ENCODE assay signal across 8 cellular contexts in genomic region chr3:48232734-48233133, GRCh38. TPM values are rescaled to one million over a fixed set of nuclear protein-coding genes. Genes with fewer than 3 reads are reported as not detected.
DNase-seq lines count a peak whose midpoint lies in the region; ATAC-seq, FAIRE-seq and TF ChIP-seq lines count a peak whose summit lies in the region.

No MANE protein-coding gene starts in this region.

- no peaks in the 10 kb centered on the region for H3K9me3 ChIP-seq in thoracic aorta

- DNase-seq in Right ventricle myocardium inferior (ENCODE audit: missing footprints), result peak; percentile 85
- DNase-seq in cardiac septum (ENCODE audit: low spot score), result no peak
- DNase-seq in RCC 7860 (ENCODE audit: low spot score), result peak; percentile 32
- peak; percentile 13 for DNase-seq in activated T-helper 1 cell treated with Interleukin-2 at 50 U/mL for 16 hours (ENCODE audit: low read depth)
- peak; percentile 68 for DNase-seq in fibroblast of the aortic adventitia (ENCODE audit: low read depth)
- peak; percentile 49 for DNase-seq in omental fat pad (ENCODE audit: low spot score)
- DNase-seq in thoracic aorta (ENCODE audit: low spot score), result no peak

- no peaks in the 10 kb centered on the region for H3K27me3 ChIP-seq in thoracic aorta (replicated peaks; ENCODE audit: insufficient read depth)

- TF ChIP-seq CTCF in fibroblast of the aortic adventitia (IDR thresholded peaks at IDR 0.05; ENCODE audit: insufficient read depth, low read length) (peak; percentile 63), omental fat pad (IDR thresholded peaks at IDR 0.05) (no peak), thoracic aorta (IDR thresholded peaks at IDR 0.05) (peak; percentile 39)

- intact Hi-C loops in Right ventricle myocardium inferior (cut with DNase I), result no loop called here
- intact Hi-C loops in cardiac septum (cut with DNase I), result loop anchor here (5.0 kb wide), 1 partner anchor 205 kb away; no protein-coding TSS in a partner anchor

- TF ChIP-seq RAD21 in Ishikawa (IDR thresholded peaks at IDR 0.05; ENCODE audit: low read depth), result peak; percentile 80

- peak overlapping the region in 1 of 2 donors; percentile 52 for H3K27ac ChIP-seq in thoracic aorta

- peak; percentile 93 for ATAC-seq in Right ventricle myocardium inferior
- peak; percentile 75 for ATAC-seq in omental fat pad (ENCODE audit: low FRiP score)
- ATAC-seq in thoracic aorta (ENCODE audit: insufficient number of reproducible peaks, low FRiP score, low read depth), result no peak

- H3K4me1 ChIP-seq in thoracic aorta (ENCODE audit: control insufficient read depth in 1 of 2, low read depth in 2 of 2), result peaks cover 0 to 20% of the 10 kb centered on the region in 2 donors

- TF ChIP-seq EP300 in Ishikawa (IDR thresholded peaks at IDR 0.05; ENCODE audit: borderline replicate concordance), result no peak

- H3K4me3 ChIP-seq in fibroblast of the aortic adventitia (ENCODE audit: low read depth, low read length), result no peak overlapping the region
- peak overlapping the region; percentile 22 for H3K4me3 ChIP-seq in thoracic aorta

- FAIRE-seq in RCC 7860 (lab: Jason Lieb, UNC), result no peak

- no peaks in the 10 kb centered on the region for H3K36me3 ChIP-seq in thoracic aorta

TF ChIP-seq in Ishikawa, 13 proteins besides CTCF, POLR2A, EP300 and RAD21:
- TF ChIP-seq, protein P1, sequence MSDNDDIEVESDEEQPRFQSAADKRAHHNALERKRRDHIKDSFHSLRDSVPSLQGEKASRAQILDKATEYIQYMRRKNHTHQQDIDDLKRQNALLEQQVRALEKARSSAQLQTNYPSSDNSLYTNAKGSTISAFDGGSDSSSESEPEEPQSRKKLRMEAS (IDR thresholded peaks at IDR 0.05), result peak; percentile 20; the same call in 1 of the 2 replicates
- TF ChIP-seq EGR1 (IDR thresholded peaks at IDR 0.05) (0 out of 2 replicates have a peak, but pooled peaks have one; percentile 29), CEBPB (IDR thresholded peaks at IDR 0.05) (no peak), NFIC (IDR thresholded peaks at IDR 0.05) (no peak), FOXM1 (IDR thresholded peaks at IDR 0.05; ENCODE audit: borderline replicate concordance, low read depth) (no peak), YY1 (IDR thresholded peaks at IDR 0.05; ENCODE audit: low read depth) (no peak)
TF ChIP-seq in Ishikawa: peak in this region for 2.

RNA-seq across cellular contexts. Expression of gene ZNF589, which starts 8.2 kb away (rescaled TPM):
- total RNA-seq in Right ventricle myocardium inferior (6.2 TPM), cardiac septum (3.4 TPM), fibroblast of the aortic adventitia (ENCODE audit: low replicate concordance) (5.6 and 8.6 TPM in 2 replicates), omental fat pad (10 to 100 TPM in 1 of 4 donors, 1 to 10 TPM in 3; 5.0 to 18.6 (median 7.7) TPM), thoracic aorta (1 to 10 TPM; 8.9 to 9.1 TPM)

RNA-seq across cellular contexts. Expression of gene CAMP, which starts 9.4 kb away (rescaled TPM):
- total RNA-seq in Right ventricle myocardium inferior (1.5 TPM), cardiac septum (0.67 TPM), fibroblast of the aortic adventitia (ENCODE audit: low replicate concordance) (not detected in 2 replicates), omental fat pad (1 to 10 TPM in 1 of 4 donors, not detected in 3; 8.7 TPM), thoracic aorta (not detected)

RNA-seq across cellular contexts. Expression of gene CDC25A, which starts 44.5 kb away (rescaled TPM):
- total RNA-seq in Right ventricle myocardium inferior (1.1 TPM), cardiac septum (0.32 TPM), fibroblast of the aortic adventitia (ENCODE audit: low replicate concordance) (0.90 and 13.6 TPM in 2 replicates), omental fat pad (1 to 10 TPM in 2 of 4 donors, under 1 TPM in 2; 0.19 to 2.9 (median 1.5) TPM), thoracic aorta (1 to 10 TPM in 1 of 2 donors, not detected in 1; 2.5 TPM)

Comparison
In these comparisons a context has a peak if more than half of its experiments do, and no peak if none do; other contexts are left out.
1. DNase-seq: peak in Right ventricle myocardium inferior (single experiment), RCC 7860 (single experiment), activated T-helper 1 cell treated with Interleukin-2 at 50 U/mL for 16 hours (single experiment), fibroblast of the aortic adventitia (single experiment) and omental fat pad (single experiment); none in cardiac septum (single experiment) and thoracic aorta (single experiment).
2. CTCF ChIP-seq: peak in fibroblast of the aortic adventitia (single experiment) and thoracic aorta (single experiment); none in omental fat pad (0 of 3).